ENCODE assay signal across 14 cellular contexts in the genomic region with DNA sequence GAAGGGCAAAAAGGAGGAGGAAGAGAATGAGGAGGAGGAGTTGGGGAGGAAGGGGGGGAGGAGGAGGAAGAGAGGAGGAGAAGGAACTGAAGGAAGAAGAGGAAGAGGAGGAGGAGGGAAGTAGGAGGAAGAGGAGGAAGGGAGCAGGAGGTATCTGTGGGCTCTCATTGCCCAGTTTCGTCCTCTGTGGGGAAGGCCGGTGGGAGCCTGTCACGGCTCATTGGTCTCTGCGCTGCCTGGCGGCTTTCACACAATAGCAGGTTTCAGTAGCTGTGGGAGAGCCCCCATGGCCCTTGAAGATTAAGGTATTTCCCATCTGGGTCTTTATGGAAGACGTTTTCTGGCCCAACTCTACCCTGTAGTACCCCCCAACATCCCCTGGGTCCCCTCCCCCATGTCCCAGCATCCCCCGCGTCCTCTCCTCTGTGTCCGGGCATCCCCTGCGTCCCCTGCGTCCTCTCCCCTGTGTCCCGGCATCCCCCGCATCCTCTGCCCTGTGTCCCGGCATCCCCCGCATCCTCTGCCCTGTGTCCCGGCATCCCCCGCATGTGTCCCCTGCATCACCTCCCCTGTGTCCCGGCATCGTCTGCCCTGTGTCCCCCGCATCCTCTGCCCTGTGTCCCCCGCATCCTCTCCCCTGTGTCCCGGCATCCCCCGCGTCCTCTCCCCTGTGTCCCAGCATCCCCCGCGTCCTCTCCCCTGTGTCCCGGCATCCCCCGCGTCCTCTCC.
DNase-seq lines count a peak whose midpoint lies in the region; ATAC-seq, FAIRE-seq and TF ChIP-seq lines count a peak whose summit lies in the region.
"Had no signal": no experiment of that assay in that cellular context is flagged by ENCODE, and none has a peak within 500 bp of the region (broad histone marks: within the 10 kb centered on the region; RNA-seq: fewer than 3 reads in every experiment).

No MANE protein-coding gene starts in this region.

- no peak overlapping the region for H3K27ac Mint-ChIP-seq in natural killer cell treated with Interleukin-12 subunit alpha and Interleukin-12 subunit beta and Interleukin-15 and Interleukin-18, amount 100 ng/mL, for 72 hours
- H3K27ac Mint-ChIP-seq in natural killer cell = no peak overlapping the region
- no peak overlapping the region for H3K27ac Mint-ChIP-seq in WTC11
- H3K27ac Mint-ChIP-seq in chondrocyte (ENCODE audit: unreplicated experiment) = no peak overlapping the region
- H3K27ac Mint-ChIP-seq in H9 = no peak overlapping the region

- H3K4me3 Mint-ChIP-seq in natural killer cell treated with Interleukin-12 subunit alpha and Interleukin-12 subunit beta and Interleukin-15 and Interleukin-18, amount 100 ng/mL, for 72 hours = no peak overlapping the region
- H3K4me3 Mint-ChIP-seq in natural killer cell = no peak overlapping the region
- H3K4me3 Mint-ChIP-seq in WTC11 = no peak overlapping the region
- H3K4me3 Mint-ChIP-seq in chondrocyte (ENCODE audit: unreplicated experiment) = no peak overlapping the region
- no peak overlapping the region; a peak in 1 of 5 replicates for H3K4me3 Mint-ChIP-seq in H9

- no peak overlapping the region for H2BK120ac ChIP-seq in H9 (ENCODE audit: low read depth, low read length, poor library complexity, severe bottlenecking)

- no peak overlapping the region for H2BK20ac ChIP-seq in H9 (ENCODE audit: low read depth, low read length, poor library complexity, severe bottlenecking)

- TF ChIP-seq CTCF in natural killer cell (IDR thresholded peaks at IDR 0.05) (no peak), WTC11 (IDR thresholded peaks at IDR 0.05) (no peak), chondrocyte (IDR thresholded peaks at IDR 0.05) (no peak), H9 (conservative IDR thresholded peaks at IDR 0.05) (no peak)

- H2BK12ac ChIP-seq in H9 (ENCODE audit: insufficient read length, low read depth, low read length) = no peak overlapping the region

- no peaks in the 10 kb centered on the region for H3K23me2 ChIP-seq in H9 (ENCODE audit: insufficient read length, low read depth, low read length, poor library complexity, severe bottlenecking)

- no peak overlapping the region for H3K18ac ChIP-seq in H9 (ENCODE audit: insufficient read length, low read depth, low read length)

- CTCF ChIA-PET in WTC11 (lab: Charles Lee) = no interaction called here

- H3K9ac ChIP-seq in H9 (ENCODE audit: extremely low read depth, insufficient read length, low read length) = no peak overlapping the region

- POLR2A ChIA-PET in WTC11 (lab: Charles Lee) = no interaction called here

- no peak for FAIRE-seq in urothelium cell line (lab: Jason Lieb, UNC)
- FAIRE-seq: A204.1, small intestine had no signal

- no peak overlapping the region for H3K27ac ChIP-seq in H9 (ENCODE audit: insufficient read length, low read depth, low read length)

- H2AFZ ChIP-seq in H9 (ENCODE audit: low read length) = no peak overlapping the region

- H4K5ac ChIP-seq in H9 (ENCODE audit: insufficient read length, low read depth, low read length) = no peak overlapping the region

- no peak overlapping the region for H3K4ac ChIP-seq in H9 (ENCODE audit: low read depth, low read length)

- no peaks in the 10 kb centered on the region for H3K4me1 ChIP-seq in H9 (ENCODE audit: insufficient read depth, low read length)
- H3K4me1 ChIP-seq: Caco-2 had no signal

- no peak overlapping the region for H4K8ac ChIP-seq in H9 (replicated peaks; ENCODE audit: insufficient read length, low read depth, low read length)

- intact Hi-C loops in natural killer cell (cut with micrococcal nuclease) = no loop called here

- no peak overlapping the region for H4K91ac ChIP-seq in H9 (ENCODE audit: insufficient read length, low read depth, low read length)

- no peaks in the 10 kb centered on the region for H3K9me3 Mint-ChIP-seq in natural killer cell treated with Interleukin-12 subunit alpha and Interleukin-12 subunit beta and Interleukin-15 and Interleukin-18, amount 100 ng/mL, for 72 hours
- H3K9me3 Mint-ChIP-seq in natural killer cell = no peaks in the 10 kb centered on the region
- peaks cover 14% of the 10 kb centered on the region for H3K9me3 Mint-ChIP-seq in WTC11
- peaks cover 3% of the 10 kb centered on the region for H3K9me3 Mint-ChIP-seq in chondrocyte (ENCODE audit: low read depth)
- H3K9me3 Mint-ChIP-seq in H9 = peaks cover 7 to 8% of the 10 kb centered on the region in 2 experiments

- H3K14ac ChIP-seq in H9 (ENCODE audit: insufficient read depth, low read length) = no peak overlapping the region

- H3T11ph ChIP-seq in H9 (ENCODE audit: low read length) = no peak overlapping the region

- no peaks in the 10 kb centered on the region for H3K36me3 Mint-ChIP-seq in natural killer cell treated with Interleukin-12 subunit alpha and Interleukin-12 subunit beta and Interleukin-15 and Interleukin-18, amount 100 ng/mL, for 72 hours
- H3K36me3 Mint-ChIP-seq in natural killer cell = no peaks in the 10 kb centered on the region
- H3K36me3 Mint-ChIP-seq in WTC11 = peaks cover 8% of the 10 kb centered on the region
- peaks cover 2% of the 10 kb centered on the region for H3K36me3 Mint-ChIP-seq in chondrocyte (ENCODE audit: low read depth)
- peaks cover 2 to 7% (median 5%) of the 10 kb centered on the region in 3 experiments; a peak in 5 of 7 replicates for H3K36me3 Mint-ChIP-seq in H9 (ENCODE audit: insufficient read depth in 1 of 3, low read depth in 3 of 3)

- no peak for ATAC-seq in natural killer cell treated with Interleukin-12 subunit alpha and Interleukin-12 subunit beta and Interleukin-15 and Interleukin-18, amount 100 ng/mL, for 72 hours
- ATAC-seq in natural killer cell (no peak), GM21786 (IDR thresholded peaks at IDR 0.05; ENCODE audit: unreplicated experiment) (peak; percentile 86), WTC11 (no peak), GM18861 (IDR thresholded peaks at IDR 0.05; ENCODE audit: unreplicated experiment) (no peak)

- no peaks in the 10 kb centered on the region for H3K79me2 ChIP-seq in H9 (ENCODE audit: insufficient read depth, low read length)

- no peaks in the 10 kb centered on the region for H3K79me1 ChIP-seq in H9 (ENCODE audit: insufficient read depth, low read depth, low read length, poor library complexity, severe bottlenecking)

- peak; percentile 53 for DNase-seq in natural killer cell treated with Interleukin-12 subunit alpha and Interleukin-12 subunit beta and Interleukin-15 and Interleukin-18, amount 100 ng/mL, for 72 hours (ENCODE audit: low spot score)
- no peak for DNase-seq in natural killer cell
- DNase-seq in WTC11 (ENCODE audit: low spot score) = no peak
- DNase-seq in urothelium cell line (ENCODE audit: low spot score) = peak; percentile 20
- no peak for DNase-seq in chondrocyte (ENCODE audit: low spot score)
- no peak for DNase-seq in H9
- DNase-seq: activated naive CD4-positive, alpha-beta T cell treated with Interleukin-2 at 50 U/mL for 16 hours; Caco-2; mesendoderm; NCI-H446; small intestine had no signal

- no peaks in the 10 kb centered on the region for H4K20me1 ChIP-seq in H9 (ENCODE audit: control insufficient read depth, insufficient read depth, insufficient read length)

- no peaks in the 10 kb centered on the region for H3K27me3 ChIP-seq in H9 (ENCODE audit: insufficient read depth, low read length)

- H3K56ac ChIP-seq in H9 (ENCODE audit: insufficient read length, low read depth, low read length) = no peak overlapping the region

- no CpG with 5 or more reads among the region's 29 CpGs for whole genome bisulfite sequencing in H9 (ENCODE audit: extremely low coverage, insufficient read length, low lambda C conversion rate)

- no peaks in the 10 kb centered on the region for H3K4me1 Mint-ChIP-seq in natural killer cell treated with Interleukin-12 subunit alpha and Interleukin-12 subunit beta and Interleukin-15 and Interleukin-18, amount 100 ng/mL, for 72 hours (ENCODE audit: low read depth in 2 of 2)
- H3K4me1 Mint-ChIP-seq in natural killer cell (no peaks in the 10 kb centered on the region), WTC11 (peaks cover 31% of the 10 kb centered on the region), chondrocyte (ENCODE audit: low read depth) (no peaks in the 10 kb centered on the region), H9 (peaks cover 15 to 26% of the 10 kb centered on the region in 2 experiments)

- peaks cover 15% of the 10 kb centered on the region in 2 donors for H3K27me3 Mint-ChIP-seq in natural killer cell treated with Interleukin-12 subunit alpha and Interleukin-12 subunit beta and Interleukin-15 and Interleukin-18, amount 100 ng/mL, for 72 hours
- H3K27me3 Mint-ChIP-seq in natural killer cell (ENCODE audit: low read depth in 2 of 2) (peaks cover 4 to 14% of the 10 kb centered on the region in 2 donors), WTC11 (ENCODE audit: low read depth) (peaks cover 12% of the 10 kb centered on the region), chondrocyte (ENCODE audit: low read depth) (peaks cover 16% of the 10 kb centered on the region), H9 (ENCODE audit: low read depth) (peaks cover 16% of the 10 kb centered on the region)

- no peaks in the 10 kb centered on the region for H3K9me3 ChIP-seq in H9 (ENCODE audit: control insufficient read depth, low read depth, low read length)
- H3K9me3 ChIP-seq: Caco-2 had no signal

- no peak overlapping the region for H2BK5ac ChIP-seq in H9 (ENCODE audit: insufficient read length, low read length)

- H3K23ac ChIP-seq in H9 (ENCODE audit: insufficient read length, low read depth, low read length) = no peak overlapping the region

- H2BK15ac ChIP-seq in H9 (ENCODE audit: low read depth, low read length) = no peak overlapping the region

- H2AK5ac ChIP-seq in H9 (ENCODE audit: insufficient read length, low read length) = no peak overlapping the region

- H3K4me2 ChIP-seq in H9 (ENCODE audit: insufficient read depth, insufficient read length, low read length) = no peak overlapping the region

TF ChIP-seq in WTC11, 78 proteins besides CTCF, POLR2A, EP300 and RAD21:
- TF ChIP-seq ZNF396 (CRISPR knock-in tag; IDR thresholded peaks at IDR 0.05; ENCODE audit: borderline replicate concordance) (no peak), ZNF263 (CRISPR knock-in tag; IDR thresholded peaks at IDR 0.05; ENCODE audit: low read depth) (peak; percentile 40; the same call in 1 of the 2 replicates), NFYB (CRISPR knock-in tag; conservative IDR thresholded peaks at IDR 0.05; ENCODE audit: low read depth) (no peak), SMAD4 (CRISPR knock-in tag; IDR thresholded peaks at IDR 0.05) (no peak), TCF7 (CRISPR knock-in tag; IDR thresholded peaks at IDR 0.05; ENCODE audit: low read depth) (no peak), IRF2 (CRISPR knock-in tag; IDR thresholded peaks at IDR 0.05; ENCODE audit: borderline replicate concordance, low read depth) (no peak), ATF1 (CRISPR knock-in tag; IDR thresholded peaks at IDR 0.05) (no peak)

Comparison
In these comparisons a context has a peak if more than half of its experiments do, and no peak if none do; other contexts are left out.
1. DNase-seq: peak in natural killer cell treated with Interleukin-12 subunit alpha and Interleukin-12 subunit beta and Interleukin-15 and Interleukin-18, amount 100 ng/mL, for 72 hours (single experiment) and urothelium cell line (single experiment); none in natural killer cell (single experiment), WTC11 (single experiment), chondrocyte (single experiment) and H9 (single experiment).